8 cellular contexts compared by ENCODE assay signal in genomic region chr17:65750678-65751077, GRCh38.
A peak's percentile ranks its signal among the peaks of the same experiment; 100 is the strongest.
DNase-seq lines count a peak whose midpoint lies in the region; ATAC-seq and TF ChIP-seq lines count a peak whose summit lies in the region.

No MANE protein-coding gene starts in this region.

- peaks cover 3% of the 10 kb centered on the region for H3K27me3 Mint-ChIP-seq in activated CD8-positive, alpha-beta T cell treated with anti-CD3 and anti-CD28 coated beads, Interleukin-2, amount 10 ng/mL, durations not matched to agents 7 days and 5 days (ENCODE audit: low read depth)

- no peak overlapping the region for H3K27ac Mint-ChIP-seq in activated CD8-positive, alpha-beta T cell treated with anti-CD3 and anti-CD28 coated beads, Interleukin-2, amount 10 ng/mL, durations not matched to agents 7 days and 5 days

- H3K27me3 ChIP-seq in sigmoid colon: no peaks in the 10 kb centered on the region

- no peak overlapping the region for H3K4me3 ChIP-seq in sigmoid colon

- no peaks in the 10 kb centered on the region for H3K36me3 ChIP-seq in sigmoid colon

- WGBS in sigmoid colon, 2 donors: 7 to 14% methylated on average over 2 of the region's 2 CpGs

- H3K9me3 ChIP-seq in sigmoid colon: no peaks in the 10 kb centered on the region

- peaks cover 9% of the 10 kb centered on the region for H3K4me1 Mint-ChIP-seq in activated CD8-positive, alpha-beta T cell treated with anti-CD3 and anti-CD28 coated beads, Interleukin-2, amount 10 ng/mL, durations not matched to agents 7 days and 5 days (ENCODE audit: low read depth)

- POLR2A ChIA-PET in activated CD8-positive, alpha-beta T cell treated with anti-CD3 and anti-CD28 coated beads, Interleukin-2, amount 10 ng/mL, durations not matched to agents 7 days and 5 days (lab: Charles Lee): no interaction called here

- H3K4me1 ChIP-seq in sigmoid colon: peaks cover 0 to 23% (median 17%) of the 10 kb centered on the region in 4 donors

- CTCF ChIA-PET in activated CD8-positive, alpha-beta T cell treated with anti-CD3 and anti-CD28 coated beads, Interleukin-2, amount 10 ng/mL, durations not matched to agents 7 days and 5 days (lab: Charles Lee): no interaction called here

- no peak for TF ChIP-seq POLR2A in sigmoid colon (IDR thresholded peaks at IDR 0.05)

- H3K4me3 Mint-ChIP-seq in activated CD8-positive, alpha-beta T cell treated with anti-CD3 and anti-CD28 coated beads, Interleukin-2, amount 10 ng/mL, durations not matched to agents 7 days and 5 days: no peak overlapping the region

- ATAC-seq in activated CD8-positive, alpha-beta T cell treated with anti-CD3 and anti-CD28 coated beads, Interleukin-2, amount 10 ng/mL, durations not matched to agents 7 days and 5 days: peak; percentile 63
- no peak for ATAC-seq in HG03354 (IDR thresholded peaks at IDR 0.05; ENCODE audit: poor library complexity, severe bottlenecking, unreplicated experiment)
- ATAC-seq in GM19328 (IDR thresholded peaks at IDR 0.05; ENCODE audit: unreplicated experiment): no peak

- no peak for TF ChIP-seq EP300 in sigmoid colon (IDR thresholded peaks at IDR 0.05)

- no peaks in the 10 kb centered on the region for H3K9me3 Mint-ChIP-seq in activated CD8-positive, alpha-beta T cell treated with anti-CD3 and anti-CD28 coated beads, Interleukin-2, amount 10 ng/mL, durations not matched to agents 7 days and 5 days (ENCODE audit: insufficient read depth)

- no peak for TF ChIP-seq CTCF in sigmoid colon (IDR thresholded peaks at IDR 0.05)

- intact Hi-C loops in sigmoid colon (cut with DNase I): no loop called here

- H3K27ac ChIP-seq in sigmoid colon: peak overlapping the region in 3 of 4 donors; percentile 12 to 51 (median 38)

- H3K36me3 Mint-ChIP-seq in activated CD8-positive, alpha-beta T cell treated with anti-CD3 and anti-CD28 coated beads, Interleukin-2, amount 10 ng/mL, durations not matched to agents 7 days and 5 days (ENCODE audit: low read depth): no peaks in the 10 kb centered on the region

- peak; percentile 72 for DNase-seq in GM04503 (ENCODE audit: low read depth)
- DNase-seq in NCI-H2171 treated with DMSO at 0.1 percent for 48 hours (lab: John Stamatoyannopoulos, UW): peak; percentile 87
- DNase-seq in activated CD8-positive, alpha-beta T cell treated with anti-CD3 and anti-CD28 coated beads, Interleukin-2, amount 10 ng/mL, durations not matched to agents 7 days and 5 days: peak; percentile 25
- peak; percentile 91 for DNase-seq in fibroblast of gingiva (ENCODE audit: low read depth)
- peak; percentile 73 for DNase-seq in sigmoid colon
- DNase-seq in NCI-H1694 (lab: John Stamatoyannopoulos, UW): no peak
